In genomic region chr1:152960452-152961044, GRCh38 we compare ENCODE assay signal across 1 cellular context.
TF ChIP-seq lines count a peak whose summit lies in the region.

No MANE protein-coding gene starts in this region.

TF ChIP-seq in H1, 55 proteins besides CTCF, POLR2A, EP300 and RAD21:
- TF ChIP-seq SAP30 (IDR thresholded peaks at IDR 0.05; ENCODE audit: insufficient read depth, insufficient replicate concordance, low read length) (no peak), MAFK (IDR thresholded peaks at IDR 0.05; ENCODE audit: low read depth, low read length) (no peak), RFX5 (IDR thresholded peaks at IDR 0.05; ENCODE audit: borderline replicate concordance, low read depth, low read length) (no peak), SUZ12 (IDR thresholded peaks at IDR 0.05; ENCODE audit: low read length) (no peak), KDM4A (IDR thresholded peaks at IDR 0.05; ENCODE audit: low read depth, low read length, severe bottlenecking) (no peak), ATF2 (IDR thresholded peaks at IDR 0.05; ENCODE audit: low read length) (no peak), GABPA (IDR thresholded peaks at IDR 0.05; ENCODE audit: borderline replicate concordance, insufficient read depth, low read length) (no peak), YY1 (IDR thresholded peaks at IDR 0.05; ENCODE audit: low read depth, low read length) (no peak), SP1 (IDR thresholded peaks at IDR 0.05; ENCODE audit: low read depth, low read length) (no peak), GTF2F1 (IDR thresholded peaks at IDR 0.05; ENCODE audit: borderline replicate concordance, low read depth, low read length) (no peak), BCL11A (IDR thresholded peaks at IDR 0.05; ENCODE audit: low read depth in 2 of 2, low read length in 2 of 2) (no peak), CHD7 (IDR thresholded peaks at IDR 0.05; ENCODE audit: insufficient replicate concordance, low read length) (no peak), RBBP5 (IDR thresholded peaks at IDR 0.05; ENCODE audit: borderline replicate concordance, low read depth, low read length) (no peak), NANOG (IDR thresholded peaks at IDR 0.05; ENCODE audit: insufficient read depth, low read depth, low read length, poor library complexity, severe bottlenecking) (no peak)
- TF ChIP-seq, protein P1, sequence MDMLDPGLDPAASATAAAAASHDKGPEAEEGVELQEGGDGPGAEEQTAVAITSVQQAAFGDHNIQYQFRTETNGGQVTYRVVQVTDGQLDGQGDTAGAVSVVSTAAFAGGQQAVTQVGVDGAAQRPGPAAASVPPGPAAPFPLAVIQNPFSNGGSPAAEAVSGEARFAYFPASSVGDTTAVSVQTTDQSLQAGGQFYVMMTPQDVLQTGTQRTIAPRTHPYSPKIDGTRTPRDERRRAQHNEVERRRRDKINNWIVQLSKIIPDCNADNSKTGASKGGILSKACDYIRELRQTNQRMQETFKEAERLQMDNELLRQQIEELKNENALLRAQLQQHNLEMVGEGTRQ (IDR thresholded peaks at IDR 0.05; ENCODE audit: low read length), result no peak
